Comparison of ENCODE assay signal across 20 cellular contexts in genomic region chr2:177782613-177783012, GRCh38.
"Had no signal": no experiment of that assay in that cellular context is flagged by ENCODE, and none has a peak within 500 bp of the region (broad histone marks: within the 10 kb centered on the region; RNA-seq: fewer than 3 reads in every experiment).

No MANE protein-coding gene starts in this region.

- H3K27ac Mint-ChIP-seq: endodermal cell, naive B cell had no signal

- H3K36me3 ChIP-seq: left ventricle myocardium inferior, lower lobe of right lung, neutrophil, tibial nerve, upper lobe of right lung, vagina had no signal

- FAIRE-seq: endothelial cell of umbilical vein, kidney had no signal

- H3K4me2 ChIP-seq: hepatocyte had no signal

- H3K79me2 ChIP-seq: hepatocyte had no signal

- H3K9me3 ChIP-seq: left ventricle myocardium inferior, lower lobe of right lung, neutrophil, tibial nerve, upper lobe of right lung, vagina had no signal

- ATAC-seq: left cardiac atrium, lower lobe of right lung, sciatic nerve, upper lobe of right lung had no signal

- H3K36me3 Mint-ChIP-seq: naive B cell had no signal

- H3K27ac ChIP-seq: coronary artery, hepatocyte, left ventricle myocardium inferior, lower lobe of right lung, neutrophil, tibial nerve, upper lobe of right lung, vagina had no signal

- H3K4me3 Mint-ChIP-seq: endodermal cell, naive B cell had no signal

- H3K27me3 ChIP-seq: hepatocyte, neutrophil, tibial nerve, upper lobe of right lung, vagina had no signal

- H3K4me3 ChIP-seq: coronary artery, hepatocyte, left ventricle myocardium inferior, lower lobe of right lung, tibial nerve, upper lobe of right lung, vagina had no signal

- H2AFZ ChIP-seq: hepatocyte had no signal

- H3K4me1 ChIP-seq: lower lobe of right lung, upper lobe of right lung had no signal

- DNase-seq: effector CD4-positive, alpha-beta T cell; endodermal cell; foreskin melanocyte; head of caudate nucleus; kidney; left cardiac atrium; left ventricle myocardium inferior; lower lobe of right lung; mesendoderm; naive B cell; posterior cingulate gyrus; stimulated activated naive CD4-positive, alpha-beta T cell; upper lobe of right lung had no signal
